Comparison of ENCODE assay signal across 26 cellular contexts in the genomic region with DNA sequence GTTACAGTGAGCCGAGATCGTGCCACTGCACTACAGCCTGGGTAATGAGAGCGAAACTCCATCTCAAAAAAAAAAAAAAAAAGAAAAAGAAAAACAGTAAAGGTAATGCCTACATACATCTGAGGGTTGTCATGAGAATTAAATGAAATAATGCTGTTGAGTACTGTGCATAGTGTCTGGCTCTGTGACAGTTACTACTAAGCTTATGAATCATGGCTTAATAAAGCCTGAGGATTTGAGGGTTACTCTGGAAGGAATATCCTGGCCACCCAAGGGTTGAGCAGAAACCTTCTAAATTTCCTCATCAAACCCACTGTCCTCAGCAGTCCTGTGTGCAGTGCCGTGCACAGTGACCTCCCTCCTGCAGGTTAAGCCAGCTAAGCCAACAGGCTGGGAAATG.
"Had no signal": no experiment of that assay in that cellular context is flagged by ENCODE, and none has a peak within 500 bp of the region (broad histone marks: within the 10 kb centered on the region; RNA-seq: fewer than 3 reads in every experiment).

No MANE protein-coding gene starts in this region.

- H3K4me3 Mint-ChIP-seq: activated CD4-positive, alpha-beta T cell treated with anti-CD3 and anti-CD28 coated beads, Interleukin-2, amount 10 ng/mL, durations not matched to agents 24 days and 14 days; activated CD8-positive, alpha-beta T cell treated with anti-CD3 and anti-CD28 coated beads, Interleukin-2, amount 10 ng/mL, durations not matched to agents 7 days and 5 days; activated naive CD8-positive, alpha-beta T cell treated with anti-CD3 and anti-CD28 coated beads, Interleukin-2, amount 10 ng/mL, durations not matched to agents 7 days and 5 days; activated T-cell treated with anti-CD3 and anti-CD28 coated beads, Interleukin-2, amount 50 U/mL, for 24 hours; brain; dendritic cell treated with granulocyte-macrophage colony-stimulating factor and Interleukin-4, amounts not matched to agents 40 ng/mL and 50 ng/mL, for 4 days; nephron progenitor cell; stimulated activated naive B cell treated with anti-CD40 and anti-IgM and Interleukin-4, amounts not matched to agents 10 μg/mL and 1 μg/mL and 100 μg/mL, for 72 hours had no signal

- H3K4me3 ChIP-seq: gastroesophageal sphincter, heart left ventricle, lower lobe of right lung, mucosa of descending colon, testis, uterus had no signal

- H3K27ac Mint-ChIP-seq: activated CD4-positive, alpha-beta T cell treated with anti-CD3 and anti-CD28 coated beads, Interleukin-2, amount 10 ng/mL, durations not matched to agents 24 days and 14 days; activated CD8-positive, alpha-beta T cell treated with anti-CD3 and anti-CD28 coated beads, Interleukin-2, amount 10 ng/mL, durations not matched to agents 7 days and 5 days; activated naive CD8-positive, alpha-beta T cell treated with anti-CD3 and anti-CD28 coated beads, Interleukin-2, amount 10 ng/mL, durations not matched to agents 7 days and 5 days; activated T-cell treated with anti-CD3 and anti-CD28 coated beads, Interleukin-2, amount 50 U/mL, for 24 hours; activated T-helper 2 cell treated with anti-CD3 and anti-CD28 coated beads, Interferon-gamma antibody, Interleukin-2, Interleukin-4, amounts not matched to agents 10 μg/mL and 5 μg/mL and 100 μg/mL, durations not matched to agents 14 hours and 24 hours and 36 hours; dendritic cell treated with granulocyte-macrophage colony-stimulating factor and Interleukin-4, amounts not matched to agents 40 ng/mL and 50 ng/mL, for 4 days; nephron progenitor cell; stimulated activated naive B cell treated with anti-CD40 and anti-IgM and Interleukin-4, amounts not matched to agents 10 μg/mL and 1 μg/mL and 100 μg/mL, for 72 hours had no signal

- H3K27me3 Mint-ChIP-seq: stimulated activated naive B cell treated with anti-CD40 and anti-IgM and Interleukin-4, amounts not matched to agents 10 μg/mL and 1 μg/mL and 100 μg/mL, for 72 hours had no signal

- H3K36me3 ChIP-seq: gastroesophageal sphincter, heart left ventricle, lower lobe of right lung, uterus had no signal

- ATAC-seq: activated CD4-positive, CD25-positive, alpha-beta regulatory T cell treated with anti-CD3 and anti-CD28 coated beads, Interleukin-2, amount 50 U/mL, for 24 hours; activated CD8-positive, alpha-beta T cell treated with anti-CD3 and anti-CD28 coated beads, Interleukin-2, amount 10 ng/mL, durations not matched to agents 7 days and 5 days; gastroesophageal sphincter; heart left ventricle; lower lobe of right lung; mucosa of descending colon; sciatic nerve; stimulated activated naive B cell treated with anti-CD40 and anti-IgM and Interleukin-4, amounts not matched to agents 10 μg/mL and 1 μg/mL and 100 μg/mL, for 72 hours had no signal

- H3K9me3 Mint-ChIP-seq: activated CD4-positive, alpha-beta T cell treated with anti-CD3 and anti-CD28 coated beads, Interleukin-2, amount 10 ng/mL, durations not matched to agents 24 days and 14 days; activated naive CD8-positive, alpha-beta T cell treated with anti-CD3 and anti-CD28 coated beads, Interleukin-2, amount 10 ng/mL, durations not matched to agents 7 days and 5 days; activated T-cell treated with anti-CD3 and anti-CD28 coated beads, Interleukin-2, amount 50 U/mL, for 24 hours; activated T-helper 2 cell treated with anti-CD3 and anti-CD28 coated beads, Interferon-gamma antibody, Interleukin-2, Interleukin-4, amounts not matched to agents 10 μg/mL and 5 μg/mL and 100 μg/mL, durations not matched to agents 14 hours and 24 hours and 36 hours; dendritic cell treated with granulocyte-macrophage colony-stimulating factor and Interleukin-4, amounts not matched to agents 40 ng/mL and 50 ng/mL, for 4 days; stimulated activated naive B cell treated with anti-CD40 and anti-IgM and Interleukin-4, amounts not matched to agents 10 μg/mL and 1 μg/mL and 100 μg/mL, for 72 hours had no signal

- H3K9me3 ChIP-seq: gastroesophageal sphincter, heart left ventricle, lower lobe of right lung, mucosa of descending colon, testis, uterus had no signal

- H3K4me1 Mint-ChIP-seq: activated CD4-positive, alpha-beta T cell treated with anti-CD3 and anti-CD28 coated beads, Interleukin-2, amount 10 ng/mL, durations not matched to agents 24 days and 14 days had no signal

- H3K27ac ChIP-seq: gastroesophageal sphincter, heart left ventricle, lower lobe of right lung, testis, uterus had no signal

- H3K36me3 Mint-ChIP-seq: activated naive CD8-positive, alpha-beta T cell treated with anti-CD3 and anti-CD28 coated beads, Interleukin-2, amount 10 ng/mL, durations not matched to agents 7 days and 5 days; brain; stimulated activated naive B cell treated with anti-CD40 and anti-IgM and Interleukin-4, amounts not matched to agents 10 μg/mL and 1 μg/mL and 100 μg/mL, for 72 hours had no signal

- H3K4me1 ChIP-seq: heart left ventricle, lower lobe of right lung, testis, uterus had no signal

- DNase-seq: activated CD4-positive, alpha-beta T cell treated with anti-CD3 and anti-CD28 coated beads, Interleukin-2, amount 10 ng/mL, durations not matched to agents 24 days and 14 days; activated CD8-positive, alpha-beta T cell treated with anti-CD3 and anti-CD28 coated beads, Interleukin-2, amount 10 ng/mL, durations not matched to agents 7 days and 5 days; activated naive CD4-positive, alpha-beta T cell; activated naive CD8-positive, alpha-beta T cell treated with anti-CD3 and anti-CD28 coated beads, Interleukin-2, amount 10 ng/mL, durations not matched to agents 7 days and 5 days; activated T-cell treated with anti-CD3 and anti-CD28 coated beads, Interleukin-2, amount 50 U/mL, for 24 hours; caudate nucleus; effector CD8-positive, alpha-beta T cell; heart left ventricle; islet precursor cell; lower lobe of right lung; mesendoderm; mucosa of descending colon; nephron progenitor cell; nucleus accumbens; stimulated activated CD4-positive, alpha-beta T cell treated with anti-CD3 and anti-CD28 coated beads, Interleukin-2, amount 100 ng/mL, for 48 hours; stimulated activated CD8-positive, alpha-beta memory T cell treated with anti-CD3 and anti-CD28 coated beads, Interleukin-4, amount 100 ng/mL, for 48 hours; stimulated activated naive B cell treated with anti-CD40 and anti-IgM and Interleukin-4, amounts not matched to agents 10 μg/mL and 1 μg/mL and 100 μg/mL, for 72 hours; testis; trophoblast cell; uterus had no signal
